8 cellular contexts compared by ENCODE assay signal in genomic region chr4:136864580-136865185, GRCh38.
DNase-seq lines count a peak whose midpoint lies in the region; ATAC-seq and TF ChIP-seq lines count a peak whose summit lies in the region.

No MANE protein-coding gene starts in this region.

- H3K4me3 ChIP-seq in body of pancreas (no peak overlapping the region), kidney epithelial cell (ENCODE audit: low read depth, low read length) (no peak overlapping the region), transverse colon (no peak overlapping the region)

- peak; percentile 92 for ATAC-seq in GM21390 (IDR thresholded peaks at IDR 0.05; ENCODE audit: unreplicated experiment)
- ATAC-seq in HG03558 (IDR thresholded peaks at IDR 0.05; ENCODE audit: extremely low read depth, unreplicated experiment) = peak; percentile 86
- ATAC-seq in body of pancreas = peak; percentile 83

- H3K27ac ChIP-seq in body of pancreas (no peak overlapping the region), transverse colon (no peak overlapping the region)

- intact Hi-C loops in body of pancreas (cut with DNase I) = no loop called here
- intact Hi-C loops in transverse colon (cut with DNase I; ENCODE audit: low total_unique reads) = no loop called here

- DNase-seq in NOMO-1 (lab: John Stamatoyannopoulos, UW; ENCODE audit: unreplicated experiment in 2 of 2) (peak; percentile 21 to 36), NOMO-1 treated with dmso at 0.1 percent for 144 hours (lab: John Stamatoyannopoulos, UW; ENCODE audit: unreplicated experiment) (no peak), NCI-H69 (lab: John Stamatoyannopoulos, UW) (peak; percentile 80), body of pancreas (peak; percentile 20 to 62 (median 30)), kidney epithelial cell (ENCODE audit: low read depth) (peak; percentile 21), transverse colon (peak; percentile 8)

- TF ChIP-seq POLR2A in body of pancreas (IDR thresholded peaks at IDR 0.05) (no peak), transverse colon (IDR thresholded peaks at IDR 0.05) (no peak)

- TF ChIP-seq CTCF in body of pancreas (IDR thresholded peaks at IDR 0.05) = peak; percentile 33 to 84 (median 75)
- TF ChIP-seq CTCF in kidney epithelial cell (IDR thresholded peaks at IDR 0.05; ENCODE audit: insufficient read depth, low read length, poor library complexity, severe bottlenecking) = peak; percentile 66
- TF ChIP-seq CTCF in transverse colon (IDR thresholded peaks at IDR 0.05) = peak; percentile 61 to 74 (median 68)

- no peaks in the 10 kb centered on the region for H3K27me3 ChIP-seq in body of pancreas
- no peaks in the 10 kb centered on the region for H3K27me3 ChIP-seq in kidney epithelial cell (ENCODE audit: control insufficient read depth, insufficient read depth, low read length)
- H3K27me3 ChIP-seq in transverse colon = no peaks in the 10 kb centered on the region

- H3K9me3 ChIP-seq in body of pancreas (no peaks in the 10 kb centered on the region), transverse colon (no peaks in the 10 kb centered on the region)

- in situ Hi-C loops in transverse colon (cut with MboI; ENCODE audit: low pct_ligation_motif_present in 1 of 4, low pct_unique_long_range_greater_than_20kb in 1 of 4, low sequenced_read_pairs in 3 of 4) = no loop called here

- no peak for TF ChIP-seq EP300 in transverse colon (IDR thresholded peaks at IDR 0.05; ENCODE audit: low read depth)

- H3K36me3 ChIP-seq in body of pancreas (replicated peaks in 1 of 2; ENCODE audit: insufficient read depth in 1 of 2, low read depth in 2 of 2) (no peaks in the 10 kb centered on the region), kidney epithelial cell (ENCODE audit: control insufficient read depth, insufficient read depth, low read length) (no peaks in the 10 kb centered on the region), transverse colon (no peaks in the 10 kb centered on the region)

- WGBS in body of pancreas, 2 donors = 1 to 2% methylated on average over 2 of the region's 2 CpGs
- WGBS in transverse colon (ENCODE audit: low coverage in 1 of 2), 2 donors = 1 to 3% methylated on average over 2 of the region's 2 CpGs

- peaks cover 8% of the 10 kb centered on the region for H3K4me1 ChIP-seq in body of pancreas
- H3K4me1 ChIP-seq in transverse colon = peaks cover 0 to 10% (median 2%) of the 10 kb centered on the region in 4 donors
